ENCODE assay signal across 10 cellular contexts in the genomic region with DNA sequence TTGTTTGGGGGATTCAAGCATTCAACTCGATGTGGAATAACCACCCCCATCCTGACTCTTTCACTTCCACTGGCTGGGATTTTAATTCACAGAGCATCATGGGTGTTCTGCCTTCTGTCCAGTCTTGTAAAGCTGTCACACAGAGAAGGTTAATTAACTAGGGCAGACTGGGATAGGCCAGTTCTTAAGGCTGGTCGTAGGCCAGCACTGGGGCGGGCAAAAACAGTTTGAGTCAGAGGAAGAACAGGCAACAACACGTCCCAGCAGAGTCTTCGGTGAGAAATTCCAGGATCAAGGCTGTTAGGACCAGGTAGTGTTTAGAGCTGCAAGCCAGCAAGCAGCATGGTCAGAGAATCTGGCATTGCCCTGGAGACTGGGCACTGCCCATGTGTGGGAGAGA. TPM values are rescaled to one million over a fixed set of nuclear protein-coding genes. Genes with fewer than 3 reads are reported as not detected.
A peak's percentile ranks its signal among the peaks of the same experiment; 100 is the strongest.
DNase-seq lines count a peak whose midpoint lies in the region; ATAC-seq, FAIRE-seq and TF ChIP-seq lines count a peak whose summit lies in the region.
"Had no signal": no experiment of that assay in that cellular context is flagged by ENCODE, and none has a peak within 500 bp of the region (broad histone marks: within the 10 kb centered on the region; RNA-seq: fewer than 3 reads in every experiment).

No MANE protein-coding gene starts in this region.

- peak; percentile 46 for DNase-seq in H54 (ENCODE audit: insufficient read length, low spot score)
- DNase-seq in MCF 10A (ENCODE audit: unreplicated experiment): peak; percentile 96
- DNase-seq in heart right ventricle: peak; percentile 35 to 40
- DNase-seq in retina: peak; percentile 36
- no peak for DNase-seq in cortex of kidney (lab: John Stamatoyannopoulos, UW)
- no peak for DNase-seq in lower lobe of right lung
- DNase-seq: Kasumi-1 had no signal

- peak overlapping the region; percentile 65 for H3K27ac Mint-ChIP-seq in MCF 10A (ENCODE audit: low read depth, unreplicated experiment)
- H3K27ac Mint-ChIP-seq: activated naive CD8-positive, alpha-beta T cell had no signal

- H3K9me3 ChIP-seq in heart right ventricle (no peaks in the 10 kb centered on the region), lower lobe of right lung (no peaks in the 10 kb centered on the region)

- peak overlapping the region in 4 of 10 donors; percentile 9 to 49 (median 27) for H3K27ac ChIP-seq in heart right ventricle
- no peak overlapping the region for H3K27ac ChIP-seq in lower lobe of right lung

- peaks cover 0 to 29% (median 15%) of the 10 kb centered on the region in 9 donors for H3K4me1 ChIP-seq in heart right ventricle
- peaks cover 18% of the 10 kb centered on the region for H3K4me1 ChIP-seq in lower lobe of right lung

- 12 to 26% methylated on average over 5 of the region's 5 CpGs for WGBS in heart right ventricle, 2 donors

- peaks cover 0 to 49% (median 0%) of the 10 kb centered on the region in 7 donors for H3K27me3 ChIP-seq in heart right ventricle
- peaks cover 11% of the 10 kb centered on the region for H3K27me3 ChIP-seq in lower lobe of right lung (ENCODE audit: low read depth)

- H3K9me3 Mint-ChIP-seq in MCF 10A (ENCODE audit: unreplicated experiment): no peaks in the 10 kb centered on the region

- H3K4me1 Mint-ChIP-seq in MCF 10A (ENCODE audit: insufficient read depth, unreplicated experiment): peaks cover 25% of the 10 kb centered on the region

- FAIRE-seq in H54 (lab: Jason Lieb, UNC): no peak

- H3K36me3 ChIP-seq in heart right ventricle (peaks cover 0 to 3% (median 0%) of the 10 kb centered on the region in 9 donors), lower lobe of right lung (no peaks in the 10 kb centered on the region)

- no TSS peak for BruUV-seq in MCF 10A (replicated peaks; lab: Mats Ljungman, UMichigan)

- H3K36me3 Mint-ChIP-seq in MCF 10A (ENCODE audit: insufficient read depth, unreplicated experiment): peaks cover 6% of the 10 kb centered on the region
- H3K36me3 Mint-ChIP-seq: activated naive CD8-positive, alpha-beta T cell had no signal

- ATAC-seq in heart right ventricle: peak in 6 of 8 donors; percentile 28 to 60 (median 50)
- no peak for ATAC-seq in GM19467 (IDR thresholded peaks at IDR 0.05; ENCODE audit: unreplicated experiment)
- ATAC-seq in lower lobe of right lung: no peak
- no peak for ATAC-seq in GM21367 (IDR thresholded peaks at IDR 0.05; ENCODE audit: unreplicated experiment)

- intact Hi-C loops in MCF 10A (cut with micrococcal nuclease): no loop called here
- intact Hi-C loops in heart right ventricle (cut with DNase I): loop anchor here in 8 of 10 donors (2.0 to 10.0 kb wide), 7 partner anchors 154 to 344 kb away; no protein-coding TSS in a partner anchor
- intact Hi-C loops in lower lobe of right lung (cut with DNase I): loop anchor here (10.0 kb wide), 1 partner anchor 262 kb away; no protein-coding TSS in a partner anchor

- H3K4me3 ChIP-seq in heart right ventricle (no peak overlapping the region), lower lobe of right lung (no peak overlapping the region)

- CTCF ChIA-PET in MCF 10A (lab: Yijun Ruan, JAX): interaction anchor here (0.6 to 5.5 kb wide), 14 partner anchors 19 to 356 kb away, joined by 3 to 50 read pairs (median 3); no protein-coding TSS in a partner anchor

- TF ChIP-seq CTCF in MCF 10A (IDR thresholded peaks at IDR 0.05; ENCODE audit: unreplicated experiment) (no peak), heart right ventricle (IDR thresholded peaks at IDR 0.05) (no peak), lower lobe of right lung (IDR thresholded peaks at IDR 0.05) (no peak)

- peak overlapping the region; percentile 52 for H3K4me3 Mint-ChIP-seq in MCF 10A (ENCODE audit: unreplicated experiment)
- H3K4me3 Mint-ChIP-seq: activated naive CD8-positive, alpha-beta T cell had no signal

- TF ChIP-seq POLR2A in H54 (IDR thresholded peaks at IDR 0.05; ENCODE audit: low read depth, low read length): no peak

- H3K27me3 Mint-ChIP-seq in MCF 10A (ENCODE audit: insufficient read depth, unreplicated experiment): no peaks in the 10 kb centered on the region

- POLR2A ChIA-PET in MCF 10A (lab: Yijun Ruan, JAX): interaction anchor here (0.6 to 2.1 kb wide), 17 partner anchors 10 to 1996 kb away, joined by 3 to 21 read pairs (median 4); a partner anchor contains a TSS

RNA-seq across cellular contexts. Expression of a gene that starts 4.0 kb away (rescaled TPM):
- total RNA-seq in MCF 10A (2022) (1.7 and 2.9 TPM in 2 replicates), heart right ventricle (10 to 100 TPM in 8 of 10 donors, 1 to 10 TPM in 2; 8.6 to 19.1 (median 11.3) TPM), lower lobe of right lung (13.4 TPM)
- 1 to 10 TPM; 1.7 to 2.7 TPM for polyA plus RNA-seq in heart right ventricle

Comparison
In these comparisons a context has a peak if more than half of its experiments do, and no peak if none do; other contexts are left out.
1. DNase-seq: peak in H54 (single experiment), MCF 10A (single experiment), heart right ventricle (2 of 2) and retina (single experiment); none in cortex of kidney (single experiment) and lower lobe of right lung (single experiment).
2. ATAC-seq: peak in heart right ventricle (6 of 8); none in GM19467 (single experiment), lower lobe of right lung (0 of 2) and GM21367 (single experiment).